Comparison of ENCODE assay signal across 13 cellular contexts in genomic region chr1:40049745-40050144, GRCh38. TPM values are rescaled to one million over a fixed set of nuclear protein-coding genes. Genes with fewer than 3 reads are reported as not detected.
DNase-seq lines count a peak whose midpoint lies in the region; ATAC-seq and TF ChIP-seq lines count a peak whose summit lies in the region.
"Had no signal": no experiment of that assay in that cellular context is flagged by ENCODE, and none has a peak within 500 bp of the region (broad histone marks: within the 10 kb centered on the region; RNA-seq: fewer than 3 reads in every experiment).

No MANE protein-coding gene starts in this region.

- DNase-seq in CD4-positive, alpha-beta memory T cell: no peak
- no peak for DNase-seq in occipital lobe (lab: John Stamatoyannopoulos, UW)
- DNase-seq in suprapubic skin (ENCODE audit: low spot score in 2 of 2): no peak
- no peak for DNase-seq in GDM1 (lab: John Stamatoyannopoulos, UW)
- DNase-seq: DND-41; effector CD4-positive, alpha-beta T cell; left colon; NCI-H446; T1000 had no signal

- H3K9ac ChIP-seq in OCI-LY3 (ENCODE audit: low read length): no peak overlapping the region

- H3K27me3 Mint-ChIP-seq in CD4-positive, alpha-beta memory T cell: no peaks in the 10 kb centered on the region
- H3K27me3 Mint-ChIP-seq in dendritic cell treated with granulocyte-macrophage colony-stimulating factor and Interleukin-4, amounts not matched to agents 40 ng/mL and 50 ng/mL, for 4 days: no peaks in the 10 kb centered on the region

- H3K36me3 Mint-ChIP-seq in CD4-positive, alpha-beta memory T cell: peaks cover 17 to 68% of the 10 kb centered on the region in 2 donors
- peaks cover 81% of the 10 kb centered on the region for H3K36me3 Mint-ChIP-seq in dendritic cell treated with granulocyte-macrophage colony-stimulating factor and Interleukin-4, amounts not matched to agents 40 ng/mL and 50 ng/mL, for 4 days (ENCODE audit: low read depth)

- H3K4me3 Mint-ChIP-seq in CD4-positive, alpha-beta memory T cell: peak overlapping the region in 7 of 8 donors; percentile 25 to 87 (median 63)
- H3K4me3 Mint-ChIP-seq in dendritic cell treated with granulocyte-macrophage colony-stimulating factor and Interleukin-4, amounts not matched to agents 40 ng/mL and 50 ng/mL, for 4 days: no peak overlapping the region

- CTCF ChIA-PET in CD4-positive, alpha-beta memory T cell (lab: Charles Lee; ENCODE audit: partially characterized antibody): interaction anchor here (0.9 to 2.5 kb wide), 6 partner anchors 9 to 233 kb away, joined by 3 to 10 read pairs (median 6); no protein-coding TSS in a partner anchor

- WGBS in suprapubic skin: 56% methylated on average over 2 of the region's 2 CpGs

- H3K4me2 ChIP-seq in OCI-LY3 (ENCODE audit: low read length): no peak overlapping the region

- no peak overlapping the region for H3K4me3 ChIP-seq in CD4-positive, alpha-beta memory T cell (ENCODE audit: low read length in 2 of 2)
- H3K4me3 ChIP-seq in OCI-LY3 (ENCODE audit: low read length) (no peak overlapping the region), neutrophil (ENCODE audit: low read depth in 1 of 2, low read length in 1 of 2) (peak overlapping the region in 1 of 2 experiments; percentile 37), suprapubic skin (no peak overlapping the region)

- ATAC-seq in HG03097 (IDR thresholded peaks at IDR 0.05; ENCODE audit: low FRiP score, unreplicated experiment): no peak
- ATAC-seq: left colon had no signal

- TF ChIP-seq POLR2A in suprapubic skin (IDR thresholded peaks at IDR 0.05): no peak

- TF ChIP-seq CTCF in OCI-LY3 (IDR thresholded peaks at IDR 0.05; ENCODE audit: low read depth, low read length) (no peak), neutrophil (IDR thresholded peaks at IDR 0.05) (no peak), suprapubic skin (IDR thresholded peaks at IDR 0.05) (no peak)

- no peaks in the 10 kb centered on the region for H3K9me3 ChIP-seq in CD4-positive, alpha-beta memory T cell (ENCODE audit: control insufficient read depth in 1 of 2, low read length in 2 of 2)
- no peaks in the 10 kb centered on the region for H3K9me3 ChIP-seq in OCI-LY3 (ENCODE audit: insufficient read depth, low read length)
- no peaks in the 10 kb centered on the region for H3K9me3 ChIP-seq in neutrophil
- no peaks in the 10 kb centered on the region for H3K9me3 ChIP-seq in suprapubic skin

- no peaks in the 10 kb centered on the region for H3K9me3 Mint-ChIP-seq in CD4-positive, alpha-beta memory T cell
- no peaks in the 10 kb centered on the region for H3K9me3 Mint-ChIP-seq in dendritic cell treated with granulocyte-macrophage colony-stimulating factor and Interleukin-4, amounts not matched to agents 40 ng/mL and 50 ng/mL, for 4 days

- H3K79me2 ChIP-seq in OCI-LY3 (ENCODE audit: low read length): peaks cover 71% of the 10 kb centered on the region

- H3K27me3 ChIP-seq in CD4-positive, alpha-beta memory T cell (ENCODE audit: insufficient read depth, low read length): no peaks in the 10 kb centered on the region
- H3K27me3 ChIP-seq in OCI-LY3 (ENCODE audit: low read depth, low read length) (no peaks in the 10 kb centered on the region), neutrophil (no peaks in the 10 kb centered on the region), suprapubic skin (no peaks in the 10 kb centered on the region)

- intact Hi-C loops in CD4-positive, alpha-beta memory T cell (cut with micrococcal nuclease): no loop called here
- intact Hi-C loops in dendritic cell treated with granulocyte-macrophage colony-stimulating factor and Interleukin-4, amounts not matched to agents 40 ng/mL and 50 ng/mL, for 4 days (cut with micrococcal nuclease): no loop called here

- no peak overlapping the region for H2AFZ ChIP-seq in OCI-LY3 (ENCODE audit: low read depth, low read length)

- peaks cover 7% of the 10 kb centered on the region for H3K36me3 ChIP-seq in CD4-positive, alpha-beta memory T cell (ENCODE audit: insufficient read depth, low read length)
- H3K36me3 ChIP-seq in OCI-LY3 (replicated peaks; ENCODE audit: low read depth, low read length) (peaks cover 5% of the 10 kb centered on the region), neutrophil (peaks cover 65% of the 10 kb centered on the region), suprapubic skin (no peaks in the 10 kb centered on the region)

- peak overlapping the region; percentile 37 to 95 (median 86) for H3K27ac Mint-ChIP-seq in CD4-positive, alpha-beta memory T cell
- peak overlapping the region; percentile 69 for H3K27ac Mint-ChIP-seq in dendritic cell treated with granulocyte-macrophage colony-stimulating factor and Interleukin-4, amounts not matched to agents 40 ng/mL and 50 ng/mL, for 4 days

- H4K20me1 ChIP-seq in OCI-LY3 (ENCODE audit: insufficient read depth, low read length): peaks cover 24% of the 10 kb centered on the region

- H3K4me1 Mint-ChIP-seq in CD4-positive, alpha-beta memory T cell: peaks cover 56 to 95% (median 79%) of the 10 kb centered on the region in 4 donors
- H3K4me1 Mint-ChIP-seq in dendritic cell treated with granulocyte-macrophage colony-stimulating factor and Interleukin-4, amounts not matched to agents 40 ng/mL and 50 ng/mL, for 4 days (ENCODE audit: low read depth): peaks cover 80% of the 10 kb centered on the region

- peak overlapping the region; percentile 7 for H3K27ac ChIP-seq in CD4-positive, alpha-beta memory T cell (ENCODE audit: low read depth, low read length)
- H3K27ac ChIP-seq in OCI-LY3 (ENCODE audit: low read length) (peak overlapping the region; percentile 60), neutrophil (peak overlapping the region; percentile 96), suprapubic skin (no peak overlapping the region)

- peaks cover 93% of the 10 kb centered on the region for H3K4me1 ChIP-seq in CD4-positive, alpha-beta memory T cell (ENCODE audit: insufficient read depth, low read length)
- peaks cover 16% of the 10 kb centered on the region for H3K4me1 ChIP-seq in OCI-LY3 (ENCODE audit: low read length)
- peaks cover 98% of the 10 kb centered on the region in 2 experiments for H3K4me1 ChIP-seq in neutrophil (ENCODE audit: control insufficient read depth in 1 of 2, insufficient read depth in 1 of 2, low read depth in 1 of 2, low read length in 1 of 2)
- H3K4me1 ChIP-seq in suprapubic skin: peaks cover 44% of the 10 kb centered on the region

- TF ChIP-seq EP300 in suprapubic skin (IDR thresholded peaks at IDR 0.05): no peak

- POLR2A ChIA-PET in CD4-positive, alpha-beta memory T cell (lab: Charles Lee; ENCODE audit: partially characterized antibody): interaction anchor here (0.7 to 3.5 kb wide), 3 partner anchors 8 to 12 kb away, joined by 3 to 39 read pairs (median 16); partner anchors contain the start of gene CAP1

RNA-seq across cellular contexts. Expression of gene CAP1, which starts 9.2 kb away (rescaled TPM):
- 100 to 1,000 TPM; 285 to 305 TPM for total RNA-seq in CD4-positive, alpha-beta memory T cell
- polyA plus RNA-seq in CD4-positive, alpha-beta memory T cell: 100 to 1,000 TPM; 629 to 725 TPM
- total RNA-seq in occipital lobe (126 TPM), suprapubic skin (100 to 1,000 TPM; 102 to 154 (median 123) TPM)

RNA-seq across cellular contexts. Expression of gene PPT1, which starts 47.3 kb away (rescaled TPM):
- 10 to 100 TPM; 56.7 to 64.8 TPM for total RNA-seq in CD4-positive, alpha-beta memory T cell
- 100 to 1,000 TPM; 175 to 292 TPM for polyA plus RNA-seq in CD4-positive, alpha-beta memory T cell
- 41.0 TPM for total RNA-seq in occipital lobe
- total RNA-seq in suprapubic skin: 10 to 100 TPM; 33.5 to 57.7 (median 42.6) TPM
